In the genomic region with DNA sequence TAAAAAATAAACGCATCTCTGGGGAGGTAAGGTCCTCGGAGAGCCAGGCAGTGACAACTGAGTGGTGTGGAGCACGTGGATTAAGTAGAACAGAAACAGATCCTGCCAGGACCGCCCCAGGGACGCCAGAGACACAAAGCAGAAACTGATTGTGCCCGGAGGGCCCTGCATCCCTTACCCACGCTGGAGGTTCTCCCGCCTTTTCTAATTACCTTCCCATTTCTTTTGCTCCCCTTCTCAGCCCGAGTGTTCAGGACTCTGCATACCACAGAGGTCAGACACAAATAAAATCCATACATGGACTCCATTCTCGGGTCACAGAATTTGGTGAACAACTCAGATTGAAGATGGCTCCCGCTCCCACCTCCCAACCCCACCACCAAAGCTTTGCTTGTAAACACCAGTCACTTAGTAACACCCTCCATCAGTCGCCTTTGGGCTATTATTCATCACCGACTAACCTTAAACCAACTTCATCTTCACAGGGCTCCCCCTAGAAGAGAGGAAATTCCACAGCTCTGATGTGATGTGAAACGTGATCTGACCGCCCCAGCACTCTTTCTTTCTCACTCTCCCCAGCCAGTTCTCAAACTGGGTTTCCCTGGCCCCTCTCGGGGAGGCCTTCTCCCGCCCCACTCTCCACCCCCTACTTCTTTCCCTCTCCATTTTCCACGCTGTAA, we compare ENCODE assay signal across 8 cellular contexts. TPM values are rescaled to one million over a fixed set of nuclear protein-coding genes. Genes with fewer than 3 reads are reported as not detected.
DNase-seq lines count a peak whose midpoint lies in the region; ATAC-seq and TF ChIP-seq lines count a peak whose summit lies in the region.

No MANE protein-coding gene starts in this region.

- no peaks in the 10 kb centered on the region for H3K9me3 ChIP-seq in CD4-positive, CD25-positive, alpha-beta regulatory T cell (ENCODE audit: control insufficient read depth in 2 of 2, low read length in 2 of 2)
- H3K9me3 ChIP-seq in HUES48 (ENCODE audit: control insufficient read depth, insufficient read depth, low read length) (no peaks in the 10 kb centered on the region), left ventricle myocardium inferior (replicated peaks) (no peaks in the 10 kb centered on the region), skeletal muscle satellite cell (replicated peaks; ENCODE audit: low read length) (no peaks in the 10 kb centered on the region)

- H3K27me3 ChIP-seq in CD4-positive, CD25-positive, alpha-beta regulatory T cell (ENCODE audit: control insufficient read depth, insufficient read depth, low read length) = no peaks in the 10 kb centered on the region
- H3K27me3 ChIP-seq in HUES48 (ENCODE audit: control insufficient read depth, insufficient read depth, low read length) (no peaks in the 10 kb centered on the region), left ventricle myocardium inferior (ENCODE audit: low read depth) (no peaks in the 10 kb centered on the region), skeletal muscle satellite cell (ENCODE audit: control insufficient read depth, insufficient read depth, low read length) (no peaks in the 10 kb centered on the region)

- TF ChIP-seq CTCF in left ventricle myocardium inferior (IDR thresholded peaks at IDR 0.05; ENCODE audit: borderline replicate concordance) = no peak

- peak overlapping the region in 2 of 3 donors; percentile 66 to 76 for H3K27ac Mint-ChIP-seq in CD4-positive, CD25-positive, alpha-beta regulatory T cell
- H3K27ac Mint-ChIP-seq in activated T-helper 2 cell treated with anti-CD3 and anti-CD28 coated beads, Interferon-gamma antibody, Interleukin-2, Interleukin-4, amounts not matched to agents 10 μg/mL and 5 μg/mL and 100 μg/mL, durations not matched to agents 14 hours and 24 hours and 36 hours = peak overlapping the region; percentile 89

- H3K27ac ChIP-seq in CD4-positive, CD25-positive, alpha-beta regulatory T cell (ENCODE audit: insufficient read depth, low read length, poor library complexity, severe bottlenecking) = no peak overlapping the region
- H3K27ac ChIP-seq in HUES48 (ENCODE audit: low read depth, low read length) = peak overlapping the region; percentile 100
- H3K27ac ChIP-seq in left ventricle myocardium inferior (replicated peaks) = peak overlapping the region; percentile 14

- peak overlapping the region; percentile 98 for H3K9ac ChIP-seq in HUES48 (ENCODE audit: low read depth, low read length)
- peak overlapping the region; percentile 76 for H3K9ac ChIP-seq in skeletal muscle satellite cell (ENCODE audit: low read depth, low read length)

- intact Hi-C loops in activated T-helper 2 cell treated with anti-CD3 and anti-CD28 coated beads, Interferon-gamma antibody, Interleukin-2, Interleukin-4, amounts not matched to agents 10 μg/mL and 5 μg/mL and 100 μg/mL, durations not matched to agents 14 hours and 24 hours and 36 hours (cut with micrococcal nuclease) = loop anchor here (1.0 to 5.0 kb wide), 2 partner anchors 27 to 35 kb away; partner anchors contain the start of gene PIM1
- intact Hi-C loops in left ventricle myocardium inferior (cut with micrococcal nuclease) = no loop called here

- peak overlapping the region in 3 of 4 donors; percentile 14 to 56 (median 37) for H3K4me3 Mint-ChIP-seq in CD4-positive, CD25-positive, alpha-beta regulatory T cell
- no peak overlapping the region for H3K4me3 Mint-ChIP-seq in activated T-helper 2 cell treated with anti-CD3 and anti-CD28 coated beads, Interferon-gamma antibody, Interleukin-2, Interleukin-4, amounts not matched to agents 10 μg/mL and 5 μg/mL and 100 μg/mL, durations not matched to agents 14 hours and 24 hours and 36 hours (ENCODE audit: low read depth)

- no peaks in the 10 kb centered on the region for H3K9me3 Mint-ChIP-seq in CD4-positive, CD25-positive, alpha-beta regulatory T cell
- no peaks in the 10 kb centered on the region for H3K9me3 Mint-ChIP-seq in activated T-helper 2 cell treated with anti-CD3 and anti-CD28 coated beads, Interferon-gamma antibody, Interleukin-2, Interleukin-4, amounts not matched to agents 10 μg/mL and 5 μg/mL and 100 μg/mL, durations not matched to agents 14 hours and 24 hours and 36 hours

- no peak for DNase-seq in CD4-positive, CD25-positive, alpha-beta regulatory T cell
- no peak for DNase-seq in activated T-helper 2 cell treated with anti-CD3 and anti-CD28 coated beads, Interferon-gamma antibody, Interleukin-2, Interleukin-4, amounts not matched to agents 10 μg/mL and 5 μg/mL and 100 μg/mL, durations not matched to agents 14 hours and 24 hours and 36 hours (ENCODE audit: low spot score)
- DNase-seq in left ventricle myocardium inferior (no peak), NCI-H2029 treated with DMSO at 0.1 percent for 48 hours (lab: John Stamatoyannopoulos, UW) (no peak), NCI-H446 treated with DMSO at 0.1 percent for 48 hours (lab: John Stamatoyannopoulos, UW) (no peak)

- peak; percentile 45 to 50 for ATAC-seq in CD4-positive, CD25-positive, alpha-beta regulatory T cell (ENCODE audit: low read depth in 2 of 2)
- no peak for ATAC-seq in GM21515 (IDR thresholded peaks at IDR 0.05; ENCODE audit: unreplicated experiment)

- peak overlapping the region; percentile 72 for H3K4me2 ChIP-seq in skeletal muscle satellite cell (ENCODE audit: low read length)

- no peaks in the 10 kb centered on the region for H3K36me3 Mint-ChIP-seq in CD4-positive, CD25-positive, alpha-beta regulatory T cell
- H3K36me3 Mint-ChIP-seq in activated T-helper 2 cell treated with anti-CD3 and anti-CD28 coated beads, Interferon-gamma antibody, Interleukin-2, Interleukin-4, amounts not matched to agents 10 μg/mL and 5 μg/mL and 100 μg/mL, durations not matched to agents 14 hours and 24 hours and 36 hours (ENCODE audit: low read depth) = no peaks in the 10 kb centered on the region

- H3K27me3 Mint-ChIP-seq in CD4-positive, CD25-positive, alpha-beta regulatory T cell = peaks cover 4% of the 10 kb centered on the region
- no peaks in the 10 kb centered on the region for H3K27me3 Mint-ChIP-seq in activated T-helper 2 cell treated with anti-CD3 and anti-CD28 coated beads, Interferon-gamma antibody, Interleukin-2, Interleukin-4, amounts not matched to agents 10 μg/mL and 5 μg/mL and 100 μg/mL, durations not matched to agents 14 hours and 24 hours and 36 hours (ENCODE audit: low read depth)

- no peak overlapping the region for H3K4me3 ChIP-seq in CD4-positive, CD25-positive, alpha-beta regulatory T cell (ENCODE audit: low read depth, low read length)
- peak overlapping the region; percentile 88 for H3K4me3 ChIP-seq in HUES48 (ENCODE audit: low read depth, low read length)
- H3K4me3 ChIP-seq in left ventricle myocardium inferior = no peak overlapping the region
- H3K4me3 ChIP-seq in skeletal muscle satellite cell (ENCODE audit: low read length) = peak overlapping the region; percentile 37

- H3K36me3 ChIP-seq in CD4-positive, CD25-positive, alpha-beta regulatory T cell (ENCODE audit: control insufficient read depth, insufficient read depth, low read length) = no peaks in the 10 kb centered on the region
- 0 out of 2 replicates have a peak, but pooled peaks cover 7% of the 10 kb centered on the region for H3K36me3 ChIP-seq in HUES48 (ENCODE audit: control insufficient read depth, insufficient read depth, low read length)
- no peaks in the 10 kb centered on the region for H3K36me3 ChIP-seq in left ventricle myocardium inferior
- H3K36me3 ChIP-seq in skeletal muscle satellite cell (ENCODE audit: insufficient read depth, low read length) = no peaks in the 10 kb centered on the region

- H3K4me1 Mint-ChIP-seq in CD4-positive, CD25-positive, alpha-beta regulatory T cell = peaks cover 4 to 41% (median 22%) of the 10 kb centered on the region in 4 donors
- peaks cover 35% of the 10 kb centered on the region for H3K4me1 Mint-ChIP-seq in activated T-helper 2 cell treated with anti-CD3 and anti-CD28 coated beads, Interferon-gamma antibody, Interleukin-2, Interleukin-4, amounts not matched to agents 10 μg/mL and 5 μg/mL and 100 μg/mL, durations not matched to agents 14 hours and 24 hours and 36 hours (ENCODE audit: low read depth)

- H3K4me1 ChIP-seq in CD4-positive, CD25-positive, alpha-beta regulatory T cell (ENCODE audit: control insufficient read depth, insufficient read depth, low read length, poor library complexity, severe bottlenecking) = peaks cover 24% of the 10 kb centered on the region
- H3K4me1 ChIP-seq in HUES48 (ENCODE audit: control insufficient read depth, insufficient read depth, low read length) (peaks cover 56% of the 10 kb centered on the region), left ventricle myocardium inferior (peaks cover 32% of the 10 kb centered on the region), skeletal muscle satellite cell (ENCODE audit: control insufficient read depth, insufficient read depth, low read length) (peaks cover 52% of the 10 kb centered on the region)

RNA-seq across cellular contexts. Expression of gene PIM1, which starts 32.6 kb away (rescaled TPM):
- 161 TPM for total RNA-seq in CD4-positive, CD25-positive, alpha-beta regulatory T cell
- polyA plus RNA-seq in CD4-positive, CD25-positive, alpha-beta regulatory T cell = 100 to 1,000 TPM; 105 to 149 (median 127) TPM
- 151 and 161 TPM in 2 replicates for total RNA-seq in activated T-helper 2 cell treated with anti-CD3 and anti-CD28 coated beads, Interferon-gamma antibody, Interleukin-2, Interleukin-4, amounts not matched to agents 10 μg/mL and 5 μg/mL and 100 μg/mL, durations not matched to agents 14 hours and 24 hours and 36 hours
- total RNA-seq in left ventricle myocardium inferior = 28.9 TPM
- total RNA-seq in skeletal muscle satellite cell (2012; rRNA removed) = 2.2 and 3.0 TPM in 2 replicates

Comparison
In these comparisons a context has a peak if more than half of its experiments do, and no peak if none do; other contexts are left out.
1. H3K4me3 ChIP-seq: peak in HUES48 (single experiment) and skeletal muscle satellite cell (single experiment); none in CD4-positive, CD25-positive, alpha-beta regulatory T cell (single experiment) and left ventricle myocardium inferior (single experiment).